In the genomic region with DNA sequence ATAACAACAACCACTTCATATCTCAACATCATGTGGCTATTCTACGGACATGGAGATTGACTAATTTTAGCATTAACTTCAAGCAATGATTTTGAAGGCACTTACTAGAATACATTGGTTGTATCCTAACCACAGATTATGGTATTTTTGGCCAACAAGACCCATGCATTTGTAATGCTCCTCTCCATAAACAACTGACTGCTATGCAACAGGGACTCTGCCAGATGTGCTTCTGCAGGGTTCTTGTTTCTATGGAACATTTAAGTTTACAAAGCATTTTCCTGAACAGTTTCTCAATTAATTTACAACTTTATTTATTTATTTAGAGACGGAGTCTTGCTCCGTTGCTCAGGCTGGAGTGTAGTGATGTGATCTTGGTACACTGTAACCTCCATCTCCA, we compare ENCODE assay signal across 23 cellular contexts.
"Had no signal": no experiment of that assay in that cellular context is flagged by ENCODE, and none has a peak within 500 bp of the region (broad histone marks: within the 10 kb centered on the region; RNA-seq: fewer than 3 reads in every experiment).

No MANE protein-coding gene starts in this region.

- H3K9me3 ChIP-seq: colonic mucosa, esophagus squamous epithelium, gastrocnemius medialis, heart right ventricle, left lung, lower lobe of right lung had no signal

- H3K27ac ChIP-seq: colonic mucosa, epithelial cell of prostate, esophagus squamous epithelium, gastrocnemius medialis, heart right ventricle, left lung, lower lobe of right lung had no signal

- H3K36me3 ChIP-seq: colonic mucosa, esophagus squamous epithelium, gastrocnemius medialis, left lung, lower lobe of right lung had no signal

- H3K27me3 ChIP-seq: colonic mucosa, esophagus squamous epithelium, gastrocnemius medialis, heart right ventricle, left lung had no signal

- ATAC-seq: effector memory CD8-positive, alpha-beta T cell; esophagus mucosa; gastrocnemius medialis; heart right ventricle; left cardiac atrium; left lung; left ventricle myocardium superior; lower lobe of right lung; naive thymus-derived CD4-positive, alpha-beta T cell had no signal

- H3K4me3 ChIP-seq: colonic mucosa, esophagus squamous epithelium, gastrocnemius medialis, heart right ventricle, left lung, lower lobe of right lung had no signal

- DNase-seq: colonic mucosa; cortex of kidney; effector CD8-positive, alpha-beta T cell; effector memory CD8-positive, alpha-beta T cell; endodermal cell; erythroblast; esophagus squamous epithelium; foreskin fibroblast; foreskin melanocyte; gastrocnemius medialis; glutamatergic neuron; head of caudate nucleus; heart right ventricle; hippocampal formation; left cardiac atrium; left lung; left ventricle myocardium superior; lower lobe of right lung; mesendoderm; midbrain; naive thymus-derived CD4-positive, alpha-beta T cell had no signal

- H3K4me1 ChIP-seq: colonic mucosa, esophagus squamous epithelium had no signal
